In genomic region chr14:102155150-102155549, GRCh38 we compare ENCODE assay signal across 13 cellular contexts. TPM values are rescaled to one million over a fixed set of nuclear protein-coding genes. Genes with fewer than 3 reads are reported as not detected.
DNase-seq lines count a peak whose midpoint lies in the region; ATAC-seq, FAIRE-seq and TF ChIP-seq lines count a peak whose summit lies in the region.
"Had no signal": no experiment of that assay in that cellular context is flagged by ENCODE, and none has a peak within 500 bp of the region (broad histone marks: within the 10 kb centered on the region; RNA-seq: fewer than 3 reads in every experiment).

No MANE protein-coding gene starts in this region.

- H3K4me2 ChIP-seq in fibroblast of lung (ENCODE audit: extremely low read depth, insufficient read depth, low read length) (peak overlapping the region; percentile 20), osteoblast (ENCODE audit: insufficient read depth, low read length) (peak overlapping the region; percentile 15)

- H3K4me3 ChIP-seq in fibroblast of lung (replicated peaks in 1 of 4; ENCODE audit: control extremely low read depth in 1 of 4, insufficient read depth in 1 of 4, low read depth in 3 of 4, low read length in 4 of 4) (no peak overlapping the region), osteoblast (ENCODE audit: insufficient read depth, low read length) (no peak overlapping the region)

- H3K4me1 ChIP-seq in fibroblast of lung (ENCODE audit: control insufficient read depth, extremely low read depth, insufficient read depth, low read length) (no peaks in the 10 kb centered on the region), osteoblast (ENCODE audit: insufficient read depth, low read length) (peaks cover 16% of the 10 kb centered on the region)

- no peak overlapping the region for H2AFZ ChIP-seq in fibroblast of lung (ENCODE audit: low read length)
- no peak overlapping the region for H2AFZ ChIP-seq in osteoblast (ENCODE audit: low read length)

- H3K9ac ChIP-seq in fibroblast of lung (ENCODE audit: insufficient read depth, low read length): no peak overlapping the region

- peaks cover 30% of the 10 kb centered on the region for H3K79me2 ChIP-seq in fibroblast of lung (ENCODE audit: control insufficient read depth, insufficient read depth, low read length)
- peaks cover 93% of the 10 kb centered on the region for H3K79me2 ChIP-seq in osteoblast (ENCODE audit: insufficient read depth, low read length)

- no peaks in the 10 kb centered on the region for H3K27me3 ChIP-seq in fibroblast of lung (ENCODE audit: control insufficient read depth, insufficient read depth, low read length)
- no peaks in the 10 kb centered on the region for H3K27me3 ChIP-seq in osteoblast (ENCODE audit: insufficient read depth, low read length)

- TF ChIP-seq CTCF in fibroblast of lung (conservative IDR thresholded peaks at IDR 0.05 in 1 of 2, IDR thresholded peaks at IDR 0.05 in 1 of 2; ENCODE audit: low read depth in 1 of 2, low read length in 2 of 2): no peak
- TF ChIP-seq CTCF in osteoblast (IDR thresholded peaks at IDR 0.05; ENCODE audit: extremely low read depth, low read depth, low read length): no peak

- no peak for DNase-seq in GM12891 (ENCODE audit: insufficient read length, low spot score)
- DNase-seq in RPMI7951 (ENCODE audit: low read depth): peak; percentile 3
- peak; percentile 16 to 70 for DNase-seq in fibroblast of lung (ENCODE audit: low read depth in 2 of 2)
- DNase-seq in osteoblast (ENCODE audit: insufficient read length, low spot score, missing footprints): peak; percentile 90
- DNase-seq in stimulated activated CD4-positive, alpha-beta T cell treated with anti-CD3 and anti-CD28 coated beads, Interleukin-4, amount 100 ng/mL, for 4 hours: no peak
- no peak for DNase-seq in NCI-H345 (lab: John Stamatoyannopoulos, UW)
- DNase-seq in stimulated activated CD4-positive, alpha-beta T cell treated with anti-CD3 and anti-CD28 coated beads, Interleukin-2, amount 100 ng/mL, for 48 hours: no peak
- DNase-seq: activated CD4-positive, alpha-beta T cell treated with anti-CD3 and anti-CD28 coated beads, Interleukin-2, amount 50 U/mL, for 1 hour; activated naive CD4-positive, alpha-beta T cell; effector memory CD4-positive, alpha-beta T cell; naive B cell; NCI-H1105 treated with DMSO at 0.1 percent for 48 hours had no signal

- ATAC-seq in GM19324 (IDR thresholded peaks at IDR 0.05; ENCODE audit: low FRiP score, unreplicated experiment): no peak

- no peak overlapping the region for H3K27ac ChIP-seq in fibroblast of lung (ENCODE audit: insufficient read depth, low read length)
- H3K27ac ChIP-seq in osteoblast (ENCODE audit: low read depth, low read length): peak overlapping the region; percentile 32

- H3K9me3 ChIP-seq in fibroblast of lung (ENCODE audit: control insufficient read depth, insufficient read depth, low read depth, low read length) (no peaks in the 10 kb centered on the region), osteoblast (ENCODE audit: low read depth, low read length) (no peaks in the 10 kb centered on the region)

- H3K36me3 ChIP-seq in fibroblast of lung (ENCODE audit: control insufficient read depth, insufficient read depth, low read length) (no peaks in the 10 kb centered on the region), osteoblast (ENCODE audit: insufficient read depth, low read length) (no peaks in the 10 kb centered on the region)

- H4K20me1 ChIP-seq in fibroblast of lung (ENCODE audit: control insufficient read depth, extremely low read depth, insufficient read depth, low read length) (no peaks in the 10 kb centered on the region), osteoblast (ENCODE audit: insufficient read depth, low read length) (peaks cover 69% of the 10 kb centered on the region)

- TF ChIP-seq POLR2A in GM12891 (IDR thresholded peaks at IDR 0.05; ENCODE audit: low read depth, low read length): no peak

- no peak for FAIRE-seq in GM12891 (lab: Jason Lieb, UNC)

TF ChIP-seq in GM12891, 5 proteins besides CTCF, POLR2A, EP300 and RAD21:
- TF ChIP-seq POLR2AphosphoS5 (IDR thresholded peaks at IDR 0.05; ENCODE audit: low read depth, low read length) (no peak), SPI1 (IDR thresholded peaks at IDR 0.05; ENCODE audit: low read depth, low read length) (0 out of 2 replicates have a peak, but pooled peaks have one; percentile 10)

RNA-seq across cellular contexts. Expression of gene WDR20, which starts 15.5 kb away (rescaled TPM):
- 9.3 TPM for polyA plus RNA-seq in GM12891 (2012; ENCODE audit: low read depth, missing spikeins)
- 11.4 and 16.0 TPM in 2 replicates for total RNA-seq in RPMI7951 (2014; rRNA removed; shearing (Covaris generic))
- 13.4 and 17.8 TPM in 2 replicates for total RNA-seq in fibroblast of lung
- polyA plus RNA-seq in fibroblast of lung: 16.1 and 17.2 TPM in 2 replicates
- polyA plus RNA-seq in fibroblast of lung (2012): 15.0 and 16.4 TPM in 2 replicates
- 8.3 and 24.4 TPM in 2 replicates for polyA minus RNA-seq in fibroblast of lung (ENCODE audit: low replicate concordance)
- 15.6 and 18.3 TPM in 2 replicates for total RNA-seq in osteoblast

Comparison
In these comparisons a context has a peak if more than half of its experiments do, and no peak if none do; other contexts are left out.
1. DNase-seq: peak in RPMI7951 (single experiment), fibroblast of lung (2 of 2) and osteoblast (single experiment); none in GM12891 (single experiment), stimulated activated CD4-positive, alpha-beta T cell treated with anti-CD3 and anti-CD28 coated beads, Interleukin-4, amount 100 ng/mL, for 4 hours (0 of 2), NCI-H345 (single experiment) and stimulated activated CD4-positive, alpha-beta T cell treated with anti-CD3 and anti-CD28 coated beads, Interleukin-2, amount 100 ng/mL, for 48 hours (0 of 2).